15 cellular contexts compared by ENCODE assay signal in genomic region chr1:2250721-2251281, GRCh38. TPM values are rescaled to one million over a fixed set of nuclear protein-coding genes. Genes with fewer than 3 reads are reported as not detected.
DNase-seq lines count a peak whose midpoint lies in the region; ATAC-seq, FAIRE-seq and TF ChIP-seq lines count a peak whose summit lies in the region.
"Had no signal": no experiment of that assay in that cellular context is flagged by ENCODE, and none has a peak within 500 bp of the region (broad histone marks: within the 10 kb centered on the region; RNA-seq: fewer than 3 reads in every experiment).

No MANE protein-coding gene starts in this region.

- no peak overlapping the region for H3K27ac ChIP-seq in CD8-positive, alpha-beta memory T cell (ENCODE audit: low read depth, low read length)
- peak overlapping the region; percentile 5 to 38 for H3K27ac ChIP-seq in kidney (ENCODE audit: low read depth in 2 of 2, low read length in 2 of 2)

- intact Hi-C loops in kidney (cut with DNase I), result no loop called here

- H3K9ac ChIP-seq in kidney (ENCODE audit: low read length in 2 of 2) (peak overlapping the region in 1 of 2 donors; percentile 4), skeletal muscle satellite cell (ENCODE audit: low read depth, low read length) (no peak overlapping the region)

- no peak for FAIRE-seq in kidney (lab: Jason Lieb, UNC)
- FAIRE-seq: RCC 7860 had no signal

- H3K9me3 ChIP-seq in CD8-positive, alpha-beta memory T cell (ENCODE audit: low read length), result peaks cover 15% of the 10 kb centered on the region
- H3K9me3 ChIP-seq in T-helper 17 cell (ENCODE audit: control insufficient read depth, low read length, poor library complexity, severe bottlenecking) (peaks cover 5% of the 10 kb centered on the region), kidney (ENCODE audit: control insufficient read depth in 1 of 2, low read length in 2 of 2) (peaks cover 0 to 4% of the 10 kb centered on the region in 2 donors), skeletal muscle satellite cell (replicated peaks; ENCODE audit: low read length) (peaks cover 10% of the 10 kb centered on the region)

- peaks cover 0 to 2% of the 10 kb centered on the region in 2 donors for H3K27me3 Mint-ChIP-seq in CD8-positive, alpha-beta memory T cell
- no peaks in the 10 kb centered on the region for H3K27me3 Mint-ChIP-seq in T-helper 17 cell

- H3K9me3 Mint-ChIP-seq in CD8-positive, alpha-beta memory T cell, result peaks cover 3 to 14% (median 4%) of the 10 kb centered on the region in 5 donors

- peaks cover 43 to 78% (median 53%) of the 10 kb centered on the region in 3 donors for H3K4me1 Mint-ChIP-seq in CD8-positive, alpha-beta memory T cell
- peaks cover 28% of the 10 kb centered on the region for H3K4me1 Mint-ChIP-seq in T-helper 17 cell

- POLR2A ChIA-PET in CD8-positive, alpha-beta memory T cell (lab: Charles Lee), result interaction anchor here (1.0 to 2.3 kb wide), 2 partner anchors 19 to 22 kb away, joined by 3 to 10 read pairs; partner anchors contain the start of gene SKI

- peak overlapping the region; percentile 64 for H3K4me2 ChIP-seq in skeletal muscle satellite cell (ENCODE audit: low read length)

- H3K4me3 ChIP-seq in CD8-positive, alpha-beta memory T cell (ENCODE audit: low read length), result no peak overlapping the region
- H3K4me3 ChIP-seq in kidney (ENCODE audit: low read length in 2 of 2) (no peak overlapping the region), skeletal muscle satellite cell (ENCODE audit: low read length) (no peak overlapping the region)

- no peak for ATAC-seq in T-helper 17 cell

- H3K27ac Mint-ChIP-seq in CD8-positive, alpha-beta memory T cell, result peak overlapping the region in 6 of 8 donors; percentile 41 to 86 (median 74)
- H3K27ac Mint-ChIP-seq in T-helper 17 cell, result no peak overlapping the region

- peaks cover 4 to 48% (median 7%) of the 10 kb centered on the region in 3 donors for H3K36me3 Mint-ChIP-seq in CD8-positive, alpha-beta memory T cell
- peaks cover 5% of the 10 kb centered on the region for H3K36me3 Mint-ChIP-seq in T-helper 17 cell (ENCODE audit: low read depth)

- TF ChIP-seq CTCF in kidney (IDR thresholded peaks at IDR 0.05; ENCODE audit: borderline replicate concordance, extremely low read depth, insufficient read depth), result no peak

- peak overlapping the region in 3 of 7 donors; percentile 15 to 68 (median 68) for H3K4me3 Mint-ChIP-seq in CD8-positive, alpha-beta memory T cell
- H3K4me3 Mint-ChIP-seq in T-helper 17 cell, result peak overlapping the region; percentile 4

- DNase-seq in CD8-positive, alpha-beta memory T cell, result no peak
- no peak for DNase-seq in T-helper 17 cell
- DNase-seq in kidney, result peak; percentile 83
- no peak for DNase-seq in GF-D8 (lab: John Stamatoyannopoulos, UW)
- no peak for DNase-seq in activated CD4-positive, alpha-beta T cell treated with anti-CD3 and anti-CD28 coated beads, Interleukin-2, amount 50 U/mL, for 48 hours
- DNase-seq in SIG-M5 (lab: John Stamatoyannopoulos, UW), result no peak
- DNase-seq: activated CD4-positive, alpha-beta T cell treated with anti-CD3 and anti-CD28 coated beads, Interleukin-2, amount 50 U/mL, for 1 hour; activated effector memory CD4-positive, alpha-beta T cell treated with anti-CD3 and anti-CD28 coated beads, Interleukin-2, amount 50 U/mL, for 16 hours; COR-L47; GDM1; midbrain; NCI-H1417 treated with DMSO at 0.1 percent for 48 hours; NCI-H510A treated with DMSO at 0.1 percent for 48 hours had no signal

- CTCF ChIA-PET in CD8-positive, alpha-beta memory T cell (lab: Charles Lee), result no interaction called here

- peaks cover 4% of the 10 kb centered on the region for H3K36me3 ChIP-seq in CD8-positive, alpha-beta memory T cell (ENCODE audit: insufficient read depth, low read length)
- H3K36me3 ChIP-seq in kidney (ENCODE audit: control insufficient read depth in 1 of 2, insufficient read depth in 2 of 2, low read length in 2 of 2), result no peaks in the 10 kb centered on the region
- H3K36me3 ChIP-seq in skeletal muscle satellite cell (ENCODE audit: insufficient read depth, low read length), result peaks cover 19% of the 10 kb centered on the region

- no peaks in the 10 kb centered on the region for H3K27me3 ChIP-seq in CD8-positive, alpha-beta memory T cell (ENCODE audit: insufficient read depth, low read length, poor library complexity, severe bottlenecking)
- no peaks in the 10 kb centered on the region for H3K27me3 ChIP-seq in skeletal muscle satellite cell (ENCODE audit: control insufficient read depth, insufficient read depth, low read length)

- peaks cover 81% of the 10 kb centered on the region for H3K4me1 ChIP-seq in CD8-positive, alpha-beta memory T cell (ENCODE audit: insufficient read depth, low read length)
- peaks cover 61% of the 10 kb centered on the region in 2 donors for H3K4me1 ChIP-seq in kidney (ENCODE audit: control insufficient read depth in 1 of 2, insufficient read depth in 1 of 2, low read depth in 1 of 2, low read length in 2 of 2)
- peaks cover 63% of the 10 kb centered on the region for H3K4me1 ChIP-seq in skeletal muscle satellite cell (ENCODE audit: control insufficient read depth, insufficient read depth, low read length)

RNA-seq across cellular contexts. Expression of gene SKI, which starts 22.7 kb away (rescaled TPM):
- total RNA-seq in CD8-positive, alpha-beta memory T cell, result 10 to 100 TPM; 35.9 to 38.4 TPM
- 0.94 TPM for polyA plus RNA-seq in CD8-positive, alpha-beta memory T cell
- total RNA-seq in T-helper 17 cell (100 to 1,000 TPM; 183 to 215 TPM), kidney (78.6 TPM)
- 9.2 TPM for polyA plus RNA-seq in kidney (ENCODE audit: insufficient read depth, low read depth, low replicate concordance)
- total RNA-seq in skeletal muscle satellite cell (2012; rRNA removed), result 16.7 and 24.0 TPM in 2 replicates

RNA-seq across cellular contexts. Expression of gene FAAP20, which starts 56.2 kb away (rescaled TPM):
- total RNA-seq in CD8-positive, alpha-beta memory T cell, result 10 to 100 TPM; 65.0 to 72.5 TPM
- 66.4 TPM for polyA plus RNA-seq in CD8-positive, alpha-beta memory T cell
- total RNA-seq in T-helper 17 cell, result 10 to 100 TPM; 44.6 to 48.6 TPM
- total RNA-seq in kidney, result 69.0 TPM
- polyA plus RNA-seq in kidney (ENCODE audit: insufficient read depth, low read depth, low replicate concordance), result 109 TPM
- 14.2 and 22.3 TPM in 2 replicates for total RNA-seq in skeletal muscle satellite cell (2012; rRNA removed)
